Comparison of ENCODE assay signal across 10 cellular contexts in genomic region chr17:6654816-6655731, GRCh38. TPM values are rescaled to one million over a fixed set of nuclear protein-coding genes. Genes with fewer than 3 reads are reported as not detected.
DNase-seq lines count a peak whose midpoint lies in the region; ATAC-seq, FAIRE-seq and TF ChIP-seq lines count a peak whose summit lies in the region.
"Had no signal": no experiment of that assay in that cellular context is flagged by ENCODE, and none has a peak within 500 bp of the region (broad histone marks: within the 10 kb centered on the region; RNA-seq: fewer than 3 reads in every experiment).

No MANE protein-coding gene starts in this region.

- no peaks in the 10 kb centered on the region; the same call in 1 of the 2 replicates for H3K9me3 ChIP-seq in IMR-90 (ENCODE audit: control insufficient read depth, insufficient read depth, low read length)
- H3K9me3 ChIP-seq in adipocyte (ENCODE audit: control insufficient read depth, low read length) = no peaks in the 10 kb centered on the region
- H3K9me3 ChIP-seq in kidney (ENCODE audit: control insufficient read depth in 1 of 2, low read length in 2 of 2) = no peaks in the 10 kb centered on the region

- no peaks in the 10 kb centered on the region for H3K36me3 ChIP-seq in ACC112 (ENCODE audit: insufficient read depth, low read length)
- no peaks in the 10 kb centered on the region for H3K36me3 ChIP-seq in IMR-90 (ENCODE audit: control insufficient read depth, insufficient read depth, low read length)
- H3K36me3 ChIP-seq in adipocyte (ENCODE audit: control insufficient read depth, insufficient read depth, low read length, severe bottlenecking) = no peaks in the 10 kb centered on the region
- H3K36me3 ChIP-seq in kidney (ENCODE audit: control insufficient read depth in 1 of 2, insufficient read depth in 2 of 2, low read length in 2 of 2) = no peaks in the 10 kb centered on the region

- H2AK5ac ChIP-seq in IMR-90 (ENCODE audit: low read depth, low read length) = no peak overlapping the region

- H3K4me2 ChIP-seq in IMR-90 (ENCODE audit: low read depth, low read length) = no peak overlapping the region; the same call in 1 of the 2 replicates

- no peak overlapping the region for H2BK20ac ChIP-seq in IMR-90 (ENCODE audit: low read depth, low read length)

- H4K20me1 ChIP-seq in IMR-90 (ENCODE audit: insufficient read depth, low read length) = peaks cover 7% of the 10 kb centered on the region

- in situ Hi-C loops in IMR-90 (cut with MboI; ENCODE audit: low sequenced_read_pairs) = no loop called here

- H3K9ac ChIP-seq in IMR-90 (ENCODE audit: low read depth, low read length) (no peak overlapping the region), adipocyte (ENCODE audit: low read length) (no peak overlapping the region), kidney (ENCODE audit: low read length in 2 of 2) (no peak overlapping the region)

- intact Hi-C loops in IMR-90 (cut with micrococcal nuclease) (loop anchor here (10.0 kb wide), 1 partner anchor 1070 kb away; the partner anchor contains the start of gene NLRP1), kidney (cut with DNase I) (no loop called here)

- H3K4me3 ChIP-seq in ACC112 (ENCODE audit: low read depth, low read length) = peak overlapping the region; percentile 30; the same call in 1 of the 2 replicates
- H3K4me3 ChIP-seq in IMR-90 (ENCODE audit: insufficient read depth, low read depth, low read length) = no peak overlapping the region
- H3K4me3 ChIP-seq in adipocyte (ENCODE audit: low read length) = no peak overlapping the region
- peak overlapping the region in 1 of 2 donors; percentile 54 for H3K4me3 ChIP-seq in kidney (ENCODE audit: low read length in 2 of 2)

- CTCF ChIA-PET in IMR-90 (lab: Yijun Ruan, JAX) = no interaction called here

- DNase-seq in IMR-90 (no peak), adipocyte (ENCODE audit: low read depth) (peak; percentile 42), kidney (peak; percentile 83), NOMO-1 (lab: John Stamatoyannopoulos, UW; ENCODE audit: unreplicated experiment in 2 of 2) (no peak), NCI-H187 treated with DMSO at 0.1 percent for 48 hours (lab: John Stamatoyannopoulos, UW) (no peak)
- DNase-seq: activated naive CD4-positive, alpha-beta T cell treated with anti-CD3 and anti-CD28 coated beads, Interleukin-2, amount 50 U/mL, for 16 hours; KG1 had no signal

- H3K27me3 ChIP-seq in ACC112 (ENCODE audit: insufficient read depth, low read length) (peaks cover 26% of the 10 kb centered on the region), IMR-90 (ENCODE audit: control insufficient read depth, insufficient read depth, low read length) (peaks cover 37% of the 10 kb centered on the region), adipocyte (replicated peaks; ENCODE audit: control insufficient read depth, insufficient read depth, low read length) (peaks cover 37% of the 10 kb centered on the region)

- H3K56ac ChIP-seq in IMR-90 (ENCODE audit: extremely low read depth, insufficient read depth, low read length) = no peak overlapping the region

- no peak for FAIRE-seq in kidney (lab: Jason Lieb, UNC)

- H3K27me3 Mint-ChIP-seq in stimulated activated memory B cell treated with anti-CD40 and anti-IgM and Interleukin-4, amounts not matched to agents 10 μg/mL and 1 μg/mL and 100 μg/mL, for 72 hours = no peaks in the 10 kb centered on the region

- H3K4me3 Mint-ChIP-seq in stimulated activated memory B cell treated with anti-CD40 and anti-IgM and Interleukin-4, amounts not matched to agents 10 μg/mL and 1 μg/mL and 100 μg/mL, for 72 hours = no peak overlapping the region

- H2BK15ac ChIP-seq in IMR-90 (ENCODE audit: low read depth, low read length) = no peak overlapping the region

- H2AFZ ChIP-seq in ACC112 (ENCODE audit: low read length, unreplicated experiment) (no peak overlapping the region), IMR-90 (replicated peaks; ENCODE audit: low read length, poor library complexity) (peak overlapping the region; percentile 49)

- WGBS in IMR-90 (ENCODE audit: extremely low coverage in 2 of 2, insufficient read length in 1 of 2), 2 experiments = 17% methylated on average over 5 of the region's 47 CpGs; no CpG with 5 or more reads in 1 of the 2 experiments

- no peak for TF ChIP-seq RAD21 in IMR-90 (IDR thresholded peaks at IDR 0.05; ENCODE audit: low read length)

- no peak overlapping the region for H3K4ac ChIP-seq in IMR-90 (ENCODE audit: low read depth, low read length)

- H3K9me1 ChIP-seq in IMR-90 (ENCODE audit: insufficient read depth, low read length) = 0 out of 2 replicates have a peak, but pooled peaks cover 5% of the 10 kb centered on the region

- H4K8ac ChIP-seq in IMR-90 (ENCODE audit: low read depth in 2 of 2, low read length in 2 of 2) = no peak overlapping the region

- no peak overlapping the region; the same call in 1 of the 2 replicates for H3K14ac ChIP-seq in IMR-90 (replicated peaks; ENCODE audit: low read depth, low read length)

- dilution Hi-C loops in IMR-90 (cut with HindIII; ENCODE audit: low sequenced_read_pairs, unreplicated experiment) = no loop called here

- no peak overlapping the region for H3K18ac ChIP-seq in IMR-90 (ENCODE audit: low read depth, low read length)

- POLR2A ChIA-PET in IMR-90 (lab: Charles Lee; ENCODE audit: unreplicated experiment) = no interaction called here

- ATAC-seq in IMR-90 (ENCODE audit: low read depth) (no peak), HG03469 (IDR thresholded peaks at IDR 0.05; ENCODE audit: unreplicated experiment) (no peak)
- ATAC-seq in stimulated activated memory B cell treated with anti-CD40 and anti-IgM and Interleukin-4, amounts not matched to agents 10 μg/mL and 1 μg/mL and 100 μg/mL, for 72 hours = no peak

- no peak overlapping the region for H3K27ac Mint-ChIP-seq in stimulated activated memory B cell treated with anti-CD40 and anti-IgM and Interleukin-4, amounts not matched to agents 10 μg/mL and 1 μg/mL and 100 μg/mL, for 72 hours

- H3K27ac ChIP-seq in ACC112 (ENCODE audit: low read depth, low read length) (no peak overlapping the region), IMR-90 (ENCODE audit: insufficient read depth, low read length) (no peak overlapping the region), kidney (ENCODE audit: low read depth in 2 of 2, low read length in 2 of 2) (no peak overlapping the region)

- H3K79me1 ChIP-seq in IMR-90 (ENCODE audit: low read depth in 1 of 2, low read length in 2 of 2) = peaks cover 4 to 17% of the 10 kb centered on the region in 2 experiments; a peak in 3 of 4 replicates

- no peak overlapping the region for H4K5ac ChIP-seq in IMR-90 (ENCODE audit: low read depth, low read length)

- H3K4me1 ChIP-seq in ACC112 (ENCODE audit: control insufficient read depth, insufficient read depth, low read length, unreplicated experiment) (peaks cover 22% of the 10 kb centered on the region), IMR-90 (ENCODE audit: control insufficient read depth, insufficient read depth, low read length) (0 out of 2 replicates have a peak, but pooled peaks cover 6% of the 10 kb centered on the region), adipocyte (ENCODE audit: control insufficient read depth, insufficient read depth, low read length) (peaks cover 20% of the 10 kb centered on the region), kidney (ENCODE audit: control insufficient read depth in 1 of 2, insufficient read depth in 1 of 2, low read depth in 1 of 2, low read length in 2 of 2) (peaks cover 28 to 29% of the 10 kb centered on the region in 2 donors)

- H3K36me3 Mint-ChIP-seq in stimulated activated memory B cell treated with anti-CD40 and anti-IgM and Interleukin-4, amounts not matched to agents 10 μg/mL and 1 μg/mL and 100 μg/mL, for 72 hours = peaks cover 11% of the 10 kb centered on the region

- no peak overlapping the region for H2BK5ac ChIP-seq in IMR-90 (ENCODE audit: low read depth, low read length, poor library complexity, severe bottlenecking)

- no peak for TF ChIP-seq POLR2A in IMR-90 (IDR thresholded peaks at IDR 0.05; ENCODE audit: low read depth, low read length)

- peaks cover 57% of the 10 kb centered on the region for H3K4me1 Mint-ChIP-seq in stimulated activated memory B cell treated with anti-CD40 and anti-IgM and Interleukin-4, amounts not matched to agents 10 μg/mL and 1 μg/mL and 100 μg/mL, for 72 hours

- BruUV-seq in IMR-90 (replicated peaks; lab: Mats Ljungman, UMichigan) = no TSS peak

- TF ChIP-seq CTCF in IMR-90 (conservative IDR thresholded peaks at IDR 0.05; ENCODE audit: low read depth, low read length) = no peak
- TF ChIP-seq CTCF in kidney (IDR thresholded peaks at IDR 0.05; ENCODE audit: borderline replicate concordance, extremely low read depth, insufficient read depth) = no peak

- H3K79me2 ChIP-seq in ACC112 (ENCODE audit: control insufficient read depth, insufficient read depth, low read length, unreplicated experiment) = peaks cover 26% of the 10 kb centered on the region

- H4K91ac ChIP-seq in IMR-90 (ENCODE audit: insufficient read depth, low read depth, low read length) = no peak overlapping the region

- no peaks in the 10 kb centered on the region for H3K9me3 Mint-ChIP-seq in stimulated activated memory B cell treated with anti-CD40 and anti-IgM and Interleukin-4, amounts not matched to agents 10 μg/mL and 1 μg/mL and 100 μg/mL, for 72 hours

- no peak overlapping the region for H2BK120ac ChIP-seq in IMR-90 (ENCODE audit: low read depth, low read length)

- H2AK9ac ChIP-seq in IMR-90 (replicated peaks; ENCODE audit: low read depth, low read length, poor library complexity) = no peak overlapping the region

- H3K23ac ChIP-seq in IMR-90 (ENCODE audit: low read depth, low read length) = peak overlapping the region; percentile 80; the same call in 1 of the 2 replicates

RNA-seq across cellular contexts. Expression of gene C17orf100, which starts 3.5 kb away (rescaled TPM):
- total RNA-seq in IMR-90 (2012; rRNA removed) (0.18 and 0.28 TPM in 2 replicates), kidney (3.4 TPM)
- polyA plus RNA-seq in IMR-90 (2012; rRNA removed) (1.8 and 2.9 TPM in 2 replicates), kidney (ENCODE audit: insufficient read depth, low read depth, low replicate concordance) (3.7 TPM)
- polyA plus RNA-seq in IMR-90 (2012; cell fraction: cytosol; rRNA removed) = 1.8 and 2.8 TPM in 2 replicates
- 1.4 and 1.8 TPM in 2 replicates for polyA plus RNA-seq in IMR-90 (2012; cell fraction: nucleus; rRNA removed; ENCODE audit: low replicate concordance)

RNA-seq across cellular contexts. Expression of gene MED31, which starts 3.7 kb away (rescaled TPM):
- total RNA-seq in IMR-90 (2012; rRNA removed) (5.6 and 8.1 TPM in 2 replicates), kidney (15.9 TPM)
- polyA plus RNA-seq in IMR-90 (2012; rRNA removed) (11.6 and 13.9 TPM in 2 replicates), kidney (ENCODE audit: insufficient read depth, low read depth, low replicate concordance) (21.0 TPM)
- 2.4 and 9.5 TPM in 2 replicates for polyA plus RNA-seq in IMR-90 (2012; cell fraction: cytosol; rRNA removed)
- polyA plus RNA-seq in IMR-90 (2012; cell fraction: nucleus; rRNA removed; ENCODE audit: low replicate concordance) = 0.83 and 9.7 TPM in 2 replicates

RNA-seq across cellular contexts. Expression of gene TXNDC17, which starts 14.2 kb away (rescaled TPM):
- total RNA-seq in IMR-90 (2012; rRNA removed) = 45.0 and 174 TPM in 2 replicates
- polyA plus RNA-seq in IMR-90 (2012; rRNA removed) = 494 and 518 TPM in 2 replicates
- 496 and 532 TPM in 2 replicates for polyA plus RNA-seq in IMR-90 (2012; cell fraction: cytosol; rRNA removed)
- polyA plus RNA-seq in IMR-90 (2012; cell fraction: nucleus; rRNA removed; ENCODE audit: low replicate concordance) = 127 and 204 TPM in 2 replicates
- 56.7 TPM for total RNA-seq in kidney
- polyA plus RNA-seq in kidney (ENCODE audit: insufficient read depth, low read depth, low replicate concordance) = 394 TPM

RNA-seq across cellular contexts. Expression of gene KIAA0753, which starts 14.6 kb away (rescaled TPM):
- total RNA-seq in IMR-90 (2012; rRNA removed) (17.6 and 18.3 TPM in 2 replicates), kidney (21.8 TPM)
- polyA plus RNA-seq in IMR-90 (2012; rRNA removed) (6.8 and 10.2 TPM in 2 replicates), kidney (ENCODE audit: insufficient read depth, low read depth, low replicate concordance) (4.2 TPM)
- 1.7 and 3.5 TPM in 2 replicates for polyA plus RNA-seq in IMR-90 (2012; cell fraction: cytosol; rRNA removed)
- polyA plus RNA-seq in IMR-90 (2012; cell fraction: nucleus; rRNA removed; ENCODE audit: low replicate concordance) = 6.1 and 34.4 TPM in 2 replicates

RNA-seq across cellular contexts. Expression of gene SLC13A5, which starts 58.1 kb away (rescaled TPM):
- total RNA-seq in IMR-90 (2012; rRNA removed) (not detected in 2 replicates), kidney (not detected)
- polyA plus RNA-seq in IMR-90 (2012; rRNA removed) (not detected in 2 replicates), kidney (ENCODE audit: insufficient read depth, low read depth, low replicate concordance) (not detected)
- polyA plus RNA-seq in IMR-90 (2012; cell fraction: cytosol; rRNA removed) = not detected in 2 replicates
- not detected in 2 replicates for polyA plus RNA-seq in IMR-90 (2012; cell fraction: nucleus; rRNA removed; ENCODE audit: low replicate concordance)

Comparison
In these comparisons a context has a peak if more than half of its experiments do, and no peak if none do; other contexts are left out.
1. DNase-seq: peak in adipocyte (single experiment) and kidney (single experiment); none in IMR-90 (single experiment), NOMO-1 (0 of 2) and NCI-H187 treated with DMSO at 0.1 percent for 48 hours (single experiment).